ENCODE assay signal across 33 cellular contexts in the genomic region with DNA sequence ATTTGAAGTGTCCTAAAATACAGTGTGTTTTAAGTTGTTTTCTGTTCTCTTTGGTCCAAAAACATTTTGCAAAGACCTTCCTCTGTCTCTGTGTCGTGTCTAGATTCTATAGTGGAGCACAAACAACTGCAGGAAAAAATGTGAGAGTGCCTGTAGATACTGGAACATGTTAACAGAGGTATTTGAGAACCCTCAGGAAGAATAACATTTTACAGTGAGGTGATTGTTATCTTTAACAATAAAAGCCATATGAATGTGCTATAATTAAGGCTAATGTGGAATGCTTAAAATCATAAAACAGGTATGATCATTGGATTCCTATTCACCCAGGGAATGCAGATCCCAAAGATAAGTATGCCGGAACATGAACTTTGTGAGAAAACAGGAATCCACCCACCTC.
DNase-seq lines count a peak whose midpoint lies in the region; ATAC-seq, FAIRE-seq and TF ChIP-seq lines count a peak whose summit lies in the region.
"Had no signal": no experiment of that assay in that cellular context is flagged by ENCODE, and none has a peak within 500 bp of the region (broad histone marks: within the 10 kb centered on the region; RNA-seq: fewer than 3 reads in every experiment).

No MANE protein-coding gene starts in this region.

- intact Hi-C loops in endothelial cell of umbilical vein (cut with micrococcal nuclease) (loop anchor here (1.0 kb wide), 2 partner anchors 12 to 21 kb away; no protein-coding TSS in a partner anchor), gastrocnemius medialis (cut with DNase I; ENCODE audit: low total_unique reads) (no loop called here)

- H3K9ac ChIP-seq in endothelial cell of umbilical vein (replicated peaks; ENCODE audit: extremely low read depth, insufficient read depth, low read length): peak overlapping the region; percentile 26

- POLR2A ChIA-PET in endothelial cell of umbilical vein (lab: Charles Lee): interaction anchor here (1.1 kb wide), 1 partner anchor 11 kb away, joined by 5 read pairs; no protein-coding TSS in a partner anchor
- POLR2A ChIA-PET in activated CD4-positive, alpha-beta memory T cell treated with anti-CD3 and anti-CD28 coated beads, Interleukin-2, amount 10 ng/mL, durations not matched to agents 7 days and 5 days (lab: Charles Lee): no interaction called here

- H3K9me3 Mint-ChIP-seq in activated CD4-positive, alpha-beta memory T cell treated with anti-CD3 and anti-CD28 coated beads, Interleukin-2, amount 10 ng/mL, durations not matched to agents 7 days and 5 days: no peaks in the 10 kb centered on the region
- H3K9me3 Mint-ChIP-seq: activated naive CD4-positive, alpha-beta T cell treated with anti-CD3 and anti-CD28 coated beads, Interleukin-2, amount 50 U/mL, for 72 hours; CD8-positive, alpha-beta memory T cell; immature natural killer cell; neural crest cell; stimulated activated naive CD8-positive, alpha-beta T cell treated with anti-CD3 and anti-CD28 coated beads, Interleukin-15, amount 100 ng/mL, for 72 hours had no signal

- H3K36me3 ChIP-seq in SJCRH30: no peaks in the 10 kb centered on the region
- peaks cover 2 to 3% of the 10 kb centered on the region in 2 experiments for H3K36me3 ChIP-seq in endothelial cell of umbilical vein (ENCODE audit: control insufficient read depth in 2 of 2, extremely low read depth in 1 of 2, insufficient read depth in 2 of 2, low read length in 2 of 2)
- H3K36me3 ChIP-seq in gastrocnemius medialis: no peaks in the 10 kb centered on the region
- H3K36me3 ChIP-seq: pancreas, thoracic aorta, uterus had no signal

- no peak for TF ChIP-seq POLR2A in endothelial cell of umbilical vein (IDR thresholded peaks at IDR 0.05; ENCODE audit: low read depth, low read length)
- TF ChIP-seq POLR2A in gastrocnemius medialis (IDR thresholded peaks at IDR 0.05): no peak

- no peak for TF ChIP-seq CTCF in endothelial cell of umbilical vein (IDR thresholded peaks at IDR 0.05; ENCODE audit: extremely low read depth in 1 of 2, insufficient read depth in 1 of 2, low read depth in 1 of 2, low read length in 2 of 2)
- no peak for TF ChIP-seq CTCF in gastrocnemius medialis (IDR thresholded peaks at IDR 0.05 in 4 of 5, conservative IDR thresholded peaks at IDR 0.05 in 1 of 5)

- no peak overlapping the region for H3K4me3 Mint-ChIP-seq in activated CD4-positive, alpha-beta memory T cell treated with anti-CD3 and anti-CD28 coated beads, Interleukin-2, amount 10 ng/mL, durations not matched to agents 7 days and 5 days
- H3K4me3 Mint-ChIP-seq: activated CD4-positive, alpha-beta T cell treated with anti-CD3 and anti-CD28 coated beads, Interleukin-2, amount 10 ng/mL, durations not matched to agents 24 days and 14 days; B cell; CD8-positive, alpha-beta memory T cell; immature natural killer cell; neural crest cell; stimulated activated naive CD8-positive, alpha-beta T cell treated with anti-CD3 and anti-CD28 coated beads, Interleukin-15, amount 100 ng/mL, for 72 hours had no signal

- H4K20me1 ChIP-seq in endothelial cell of umbilical vein (replicated peaks; ENCODE audit: control insufficient read depth, extremely low read depth, insufficient read depth, low read length): no peaks in the 10 kb centered on the region

- H2AFZ ChIP-seq in endothelial cell of umbilical vein (ENCODE audit: low read depth, low read length): no peak overlapping the region

- dilution Hi-C loops in endothelial cell of umbilical vein (cut with MboI; ENCODE audit: extremely low pct_ligation_motif_present, low sequenced_read_pairs): no loop called here

- no peaks in the 10 kb centered on the region for H3K36me3 Mint-ChIP-seq in activated CD4-positive, alpha-beta memory T cell treated with anti-CD3 and anti-CD28 coated beads, Interleukin-2, amount 10 ng/mL, durations not matched to agents 7 days and 5 days (ENCODE audit: low read depth)
- H3K36me3 Mint-ChIP-seq: activated naive CD4-positive, alpha-beta T cell treated with anti-CD3 and anti-CD28 coated beads, Interleukin-2, amount 50 U/mL, for 72 hours; CD8-positive, alpha-beta memory T cell; immature natural killer cell had no signal

- in situ Hi-C loops in gastrocnemius medialis (cut with MboI; ENCODE audit: low sequenced_read_pairs in 4 of 4): no loop called here

- no peak overlapping the region for H3K27ac Mint-ChIP-seq in activated CD4-positive, alpha-beta memory T cell treated with anti-CD3 and anti-CD28 coated beads, Interleukin-2, amount 10 ng/mL, durations not matched to agents 7 days and 5 days
- H3K27ac Mint-ChIP-seq: activated CD4-positive, alpha-beta T cell treated with anti-CD3 and anti-CD28 coated beads, Interleukin-2, amount 10 ng/mL, durations not matched to agents 24 days and 14 days; B cell; CD8-positive, alpha-beta memory T cell; immature natural killer cell; stimulated activated naive CD8-positive, alpha-beta T cell treated with anti-CD3 and anti-CD28 coated beads, Interleukin-15, amount 100 ng/mL, for 72 hours had no signal

- no TSS peak for BruUV-seq in endothelial cell of umbilical vein (replicated peaks; lab: Mats Ljungman, UMichigan)

- ATAC-seq in gastrocnemius medialis (no peak), GM18517 (IDR thresholded peaks at IDR 0.05; ENCODE audit: unreplicated experiment) (no peak), GM21381 (IDR thresholded peaks at IDR 0.05; ENCODE audit: unreplicated experiment) (no peak)
- ATAC-seq: activated naive CD4-positive, alpha-beta T cell treated with anti-CD3 and anti-CD28 coated beads, Interleukin-2, amount 50 U/mL, for 72 hours; left lobe of liver; pancreas; stimulated activated naive CD8-positive, alpha-beta T cell treated with anti-CD3 and anti-CD28 coated beads, Interleukin-15, amount 100 ng/mL, for 72 hours had no signal

- DNase-seq in EL (peak; percentile 65), SJCRH30 (no peak), endothelial cell of umbilical vein (ENCODE audit: low read depth, low spot score) (peak; percentile 75), gastrocnemius medialis (no peak)
- DNase-seq in activated CD4-positive, alpha-beta memory T cell treated with anti-CD3 and anti-CD28 coated beads, Interleukin-2, amount 10 ng/mL, durations not matched to agents 7 days and 5 days: no peak
- DNase-seq in activated CD4-positive, alpha-beta T cell treated with anti-CD3 and anti-CD28 coated beads for 4 hours: no peak
- DNase-seq: activated CD4-positive, alpha-beta T cell treated with anti-CD3 and anti-CD28 coated beads, Interleukin-2, amount 10 ng/mL, durations not matched to agents 24 days and 14 days; amygdala; CD8-positive, alpha-beta memory T cell; H7; immature natural killer cell; KBM-7; mesendoderm; MM.1S; NCI-H1417 treated with DMSO at 0.1 percent for 48 hours; NCI-H2081; NCI-H2227 treated with DMSO at 0.1 percent for 48 hours; NCI-H526 treated with DMSO at 0.1 percent for 48 hours; NK-92 treated with Interleukin-12 subunit alpha and Interleukin-12 subunit beta, amount 100 ng/mL, for 24 hours; pancreas; retina; Right ventricle myocardium superior; stimulated activated CD4-positive, alpha-beta T cell treated with anti-CD3 and anti-CD28 coated beads, Interleukin-1b, Interleukin-23, amount 100 ng/mL, for 48 hours; stimulated activated naive CD8-positive, alpha-beta T cell treated with anti-CD3 and anti-CD28 coated beads, Interleukin-15, amount 100 ng/mL, for 72 hours; uterus had no signal

- peak; percentile 87 for FAIRE-seq in endothelial cell of umbilical vein (lab: Jason Lieb, UNC)
- FAIRE-seq: pancreas had no signal

- H3K4me2 ChIP-seq in endothelial cell of umbilical vein (ENCODE audit: insufficient read depth, low read length): peak overlapping the region; percentile 51

- no peaks in the 10 kb centered on the region for H3K9me3 ChIP-seq in SJCRH30 (replicated peaks)
- no peaks in the 10 kb centered on the region for H3K9me3 ChIP-seq in endothelial cell of umbilical vein (replicated peaks; ENCODE audit: control insufficient read depth, insufficient read depth, low read length)
- no peaks in the 10 kb centered on the region for H3K9me3 ChIP-seq in gastrocnemius medialis
- H3K9me3 ChIP-seq: pancreas, thoracic aorta, uterus had no signal

- no peaks in the 10 kb centered on the region for H3K9me1 ChIP-seq in endothelial cell of umbilical vein (replicated peaks; ENCODE audit: control insufficient read depth, extremely low read depth, insufficient read depth, low read length)

- H3K4me1 ChIP-seq in SJCRH30: peaks cover 53% of the 10 kb centered on the region
- peaks cover 31% of the 10 kb centered on the region for H3K4me1 ChIP-seq in endothelial cell of umbilical vein (ENCODE audit: control insufficient read depth, extremely low read depth, insufficient read depth, low read length)
- peaks cover 62 to 70% of the 10 kb centered on the region in 2 donors for H3K4me1 ChIP-seq in gastrocnemius medialis
- H3K4me1 ChIP-seq: pancreas, uterus had no signal

- peaks cover 36% of the 10 kb centered on the region for H3K79me2 ChIP-seq in endothelial cell of umbilical vein (ENCODE audit: control insufficient read depth, insufficient read depth, low read length)

- peaks cover 44% of the 10 kb centered on the region for H3K27me3 Mint-ChIP-seq in activated CD4-positive, alpha-beta memory T cell treated with anti-CD3 and anti-CD28 coated beads, Interleukin-2, amount 10 ng/mL, durations not matched to agents 7 days and 5 days
- H3K27me3 Mint-ChIP-seq: B cell had no signal

- peaks cover 9% of the 10 kb centered on the region for H3K4me1 Mint-ChIP-seq in activated CD4-positive, alpha-beta memory T cell treated with anti-CD3 and anti-CD28 coated beads, Interleukin-2, amount 10 ng/mL, durations not matched to agents 7 days and 5 days

- H3K4me3 ChIP-seq in SJCRH30 (no peak overlapping the region), endothelial cell of umbilical vein (replicated peaks in 1 of 3; ENCODE audit: insufficient read depth in 1 of 3, low read depth in 1 of 3, low read length in 3 of 3) (no peak overlapping the region), gastrocnemius medialis (no peak overlapping the region)
- H3K4me3 ChIP-seq: pancreas, thoracic aorta, uterus had no signal

- H3K27me3 ChIP-seq in SJCRH30 (no peaks in the 10 kb centered on the region), endothelial cell of umbilical vein (ENCODE audit: control insufficient read depth in 2 of 2, insufficient read depth in 2 of 2, low read length in 2 of 2) (no peaks in the 10 kb centered on the region), gastrocnemius medialis (no peaks in the 10 kb centered on the region)
- H3K27me3 ChIP-seq: pancreas, uterus had no signal

- CTCF ChIA-PET in endothelial cell of umbilical vein (lab: Charles Lee): interaction anchor here (1.5 kb wide), 1 partner anchor 10 kb away, joined by 8 read pairs; no protein-coding TSS in a partner anchor
- CTCF ChIA-PET in activated CD4-positive, alpha-beta memory T cell treated with anti-CD3 and anti-CD28 coated beads, Interleukin-2, amount 10 ng/mL, durations not matched to agents 7 days and 5 days (lab: Charles Lee): no interaction called here

- H3K27ac ChIP-seq in SJCRH30 (peak overlapping the region; percentile 100; the same call in 1 of the 2 replicates), endothelial cell of umbilical vein (ENCODE audit: insufficient read depth, low read depth, low read length) (peak overlapping the region; percentile 55), gastrocnemius medialis (peak overlapping the region in 3 of 4 donors; percentile 1 to 86 (median 9))
- H3K27ac ChIP-seq: HL-60, pancreas, thoracic aorta, uterus had no signal

Comparison
In these comparisons a context has a peak if more than half of its experiments do, and no peak if none do; other contexts are left out.
1. DNase-seq: peak in EL (single experiment) and endothelial cell of umbilical vein (single experiment); none in SJCRH30 (0 of 2), gastrocnemius medialis (0 of 2), activated CD4-positive, alpha-beta memory T cell treated with anti-CD3 and anti-CD28 coated beads, Interleukin-2, amount 10 ng/mL, durations not matched to agents 7 days and 5 days (single experiment) and activated CD4-positive, alpha-beta T cell treated with anti-CD3 and anti-CD28 coated beads for 4 hours (0 of 2).
2. H3K27ac ChIP-seq: peak in every context shown above with its lines; median percentile 100 in SJCRH30; 55 in endothelial cell of umbilical vein; 9 in gastrocnemius medialis.